In the genomic region with DNA sequence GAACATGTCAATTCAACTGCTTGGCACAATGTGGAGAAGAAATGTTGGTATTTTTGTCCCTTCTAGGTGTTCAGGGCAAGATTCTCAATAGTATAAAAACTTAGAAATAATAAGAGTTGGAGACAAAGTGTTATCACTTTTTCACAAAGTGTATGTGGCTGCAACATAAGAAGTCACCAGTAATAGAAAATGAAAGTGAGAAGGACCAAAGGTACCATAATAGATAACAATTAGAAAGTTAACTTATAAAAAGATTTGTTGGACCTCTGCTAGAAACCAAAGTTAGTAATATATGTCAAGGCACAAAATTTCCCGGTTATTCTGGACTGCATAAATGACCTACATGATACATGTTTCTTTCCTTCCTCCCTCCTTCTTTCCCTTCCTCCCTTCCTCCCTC, we compare ENCODE assay signal across 30 cellular contexts.
"Had no signal": no experiment of that assay in that cellular context is flagged by ENCODE, and none has a peak within 500 bp of the region (broad histone marks: within the 10 kb centered on the region; RNA-seq: fewer than 3 reads in every experiment).

No MANE protein-coding gene starts in this region.

- H3K27me3 Mint-ChIP-seq: activated CD4-positive, alpha-beta memory T cell treated with anti-CD3 and anti-CD28 coated beads, Interleukin-2, amount 10 ng/mL, durations not matched to agents 7 days and 5 days; activated naive CD4-positive, alpha-beta T cell treated with anti-CD3 and anti-CD28 coated beads, Interleukin-2, amount 50 U/mL, for 24 hours; activated naive CD8-positive, alpha-beta T cell treated with anti-CD3 and anti-CD28 coated beads, Interleukin-2, amount 10 ng/mL, durations not matched to agents 7 days and 5 days; central memory CD8-positive, alpha-beta T cell had no signal

- ATAC-seq: Panc1 had no signal

- H3K4me3 Mint-ChIP-seq: activated CD4-positive, alpha-beta memory T cell treated with anti-CD3 and anti-CD28 coated beads, Interleukin-2, amount 10 ng/mL, durations not matched to agents 7 days and 5 days; activated naive CD4-positive, alpha-beta T cell treated with anti-CD3 and anti-CD28 coated beads, Interleukin-2, amount 50 U/mL, for 24 hours; activated naive CD8-positive, alpha-beta T cell treated with anti-CD3 and anti-CD28 coated beads, Interleukin-2, amount 10 ng/mL, durations not matched to agents 7 days and 5 days; central memory CD8-positive, alpha-beta T cell had no signal

- H3K9me3 ChIP-seq: ascending aorta, colonic mucosa had no signal

- H3K27me3 ChIP-seq: ascending aorta, cardiac muscle cell, colonic mucosa had no signal

- H3K36me3 Mint-ChIP-seq: activated naive CD4-positive, alpha-beta T cell treated with anti-CD3 and anti-CD28 coated beads, Interleukin-2, amount 50 U/mL, for 24 hours; activated naive CD8-positive, alpha-beta T cell treated with anti-CD3 and anti-CD28 coated beads, Interleukin-2, amount 10 ng/mL, durations not matched to agents 7 days and 5 days had no signal

- H3K4me1 ChIP-seq: ascending aorta, colonic mucosa had no signal

- H3K9me3 Mint-ChIP-seq: activated CD4-positive, alpha-beta memory T cell treated with anti-CD3 and anti-CD28 coated beads, Interleukin-2, amount 10 ng/mL, durations not matched to agents 7 days and 5 days; activated naive CD8-positive, alpha-beta T cell treated with anti-CD3 and anti-CD28 coated beads, Interleukin-2, amount 10 ng/mL, durations not matched to agents 7 days and 5 days had no signal

- H3K27ac Mint-ChIP-seq: activated CD4-positive, alpha-beta memory T cell treated with anti-CD3 and anti-CD28 coated beads, Interleukin-2, amount 10 ng/mL, durations not matched to agents 7 days and 5 days; activated naive CD4-positive, alpha-beta T cell treated with anti-CD3 and anti-CD28 coated beads, Interleukin-2, amount 50 U/mL, for 24 hours; activated naive CD8-positive, alpha-beta T cell treated with anti-CD3 and anti-CD28 coated beads, Interleukin-2, amount 10 ng/mL, durations not matched to agents 7 days and 5 days; activated T-helper 2 cell treated with anti-CD3 and anti-CD28 coated beads, Interferon-gamma antibody, Interleukin-2, Interleukin-4, amounts not matched to agents 10 μg/mL and 5 μg/mL and 100 μg/mL, durations not matched to agents 14 hours and 24 hours and 36 hours had no signal

- H3K4me3 ChIP-seq: ascending aorta, cardiac muscle cell, colonic mucosa had no signal

- H3K4me1 Mint-ChIP-seq: activated CD4-positive, alpha-beta memory T cell treated with anti-CD3 and anti-CD28 coated beads, Interleukin-2, amount 10 ng/mL, durations not matched to agents 7 days and 5 days; activated naive CD4-positive, alpha-beta T cell treated with anti-CD3 and anti-CD28 coated beads, Interleukin-2, amount 50 U/mL, for 24 hours; activated naive CD8-positive, alpha-beta T cell treated with anti-CD3 and anti-CD28 coated beads, Interleukin-2, amount 10 ng/mL, durations not matched to agents 7 days and 5 days; central memory CD8-positive, alpha-beta T cell had no signal

- H3K27ac ChIP-seq: ascending aorta, cardiac muscle cell, colonic mucosa, WERI-Rb-1 had no signal

- DNase-seq: activated CD4-positive, alpha-beta memory T cell treated with anti-CD3 and anti-CD28 coated beads, Interleukin-2, amount 10 ng/mL, durations not matched to agents 7 days and 5 days; activated CD4-positive, alpha-beta T cell treated with anti-CD3 and anti-CD28 coated beads for 1 hour; activated CD4-positive, alpha-beta T cell treated with anti-CD3 and anti-CD28 coated beads for 48 hours; activated CD4-positive, CD25-positive, alpha-beta regulatory T cell; activated gamma-delta T cell; activated naive CD4-positive, alpha-beta T cell treated with Interleukin-2 at 50 U/mL for 16 hours; activated naive CD8-positive, alpha-beta T cell treated with anti-CD3 and anti-CD28 coated beads, Interleukin-2, amount 10 ng/mL, durations not matched to agents 7 days and 5 days; activated T-cell treated with anti-CD3 and anti-CD28 coated beads, Interleukin-2, amount 50 U/mL, for 1 hour; amygdala; colonic mucosa; NCI-H1048; NCI-H1436; NCI-H1694; NCI-H1930; NCI-H2081 treated with DMSO at 0.1 percent for 48 hours; NCI-H226; NCI-H524; NCI-H82; SIG-M5; SW 1271; T-helper 1 cell; T-helper 2 cell; T1000; WERI-Rb-1 had no signal

- H3K36me3 ChIP-seq: ascending aorta, cardiac muscle cell, colonic mucosa, WERI-Rb-1 had no signal
